Comparison of ENCODE assay signal across 16 cellular contexts in the genomic region with DNA sequence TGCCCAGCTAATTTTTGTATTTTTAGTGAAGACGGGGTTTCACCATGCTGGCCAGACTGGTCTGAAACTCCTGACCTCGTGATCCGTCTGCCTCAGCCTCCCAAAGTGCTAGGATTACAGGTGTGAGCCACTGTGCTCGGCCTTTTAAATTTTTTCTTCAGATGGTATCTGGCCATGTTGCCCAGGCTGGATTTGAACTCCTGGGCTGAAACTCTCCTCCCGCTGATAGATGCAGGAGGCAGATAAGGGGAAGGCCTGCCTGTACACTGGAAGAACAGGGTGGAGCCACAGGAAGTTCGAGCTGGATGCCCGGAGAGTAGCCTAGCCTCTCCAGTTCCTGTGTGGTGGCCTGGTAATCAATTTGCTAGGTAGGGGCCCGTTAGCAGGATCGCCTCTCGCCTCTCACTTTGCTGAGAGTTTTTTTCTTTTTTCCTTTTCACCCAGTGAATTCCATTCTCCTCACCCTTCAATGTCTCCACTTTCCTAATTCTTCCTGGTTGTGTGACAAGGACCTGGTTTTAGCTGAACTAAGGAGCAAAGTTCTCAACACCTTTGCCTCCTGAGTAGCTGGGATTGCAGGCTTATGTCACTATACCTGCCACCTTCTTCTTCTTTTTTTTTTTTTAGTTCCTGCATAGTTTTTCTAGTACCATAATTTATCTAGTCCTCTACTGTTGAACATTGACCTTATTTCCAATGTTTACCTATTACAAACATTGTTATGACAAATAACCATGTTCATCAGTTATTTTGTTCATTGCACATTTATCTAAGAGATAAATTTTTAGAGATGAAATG.
"Had no signal": no experiment of that assay in that cellular context is flagged by ENCODE, and none has a peak within 500 bp of the region (broad histone marks: within the 10 kb centered on the region; RNA-seq: fewer than 3 reads in every experiment).

No MANE protein-coding gene starts in this region.

- H3K27ac ChIP-seq: coronary artery, epithelial cell of prostate, gastroesophageal sphincter, testis, WERI-Rb-1 had no signal

- FAIRE-seq: urothelium cell line had no signal

- H3K9me3 ChIP-seq: gastroesophageal sphincter, testis had no signal

- ATAC-seq: activated CD8-positive, alpha-beta T cell treated with anti-CD3 and anti-CD28 coated beads, Interleukin-2, amount 10 ng/mL, durations not matched to agents 7 days and 5 days; gastroesophageal sphincter; stimulated activated naive CD8-positive, alpha-beta T cell treated with anti-CD3 and anti-CD28 coated beads, Interleukin-15, amount 100 ng/mL, for 72 hours had no signal

- H3K4me3 ChIP-seq: coronary artery, gastroesophageal sphincter, testis had no signal

- H3K36me3 ChIP-seq: gastroesophageal sphincter, WERI-Rb-1 had no signal

- DNase-seq: activated CD4-positive, alpha-beta T cell treated with anti-CD3 and anti-CD28 coated beads for 4 hours; activated CD8-positive, alpha-beta memory T cell treated with anti-CD3 and anti-CD28 coated beads, Interleukin-2, amount 50 U/mL, for 48 hours; activated CD8-positive, alpha-beta T cell treated with anti-CD3 and anti-CD28 coated beads, Interleukin-2, amount 10 ng/mL, durations not matched to agents 7 days and 5 days; activated naive CD4-positive, alpha-beta T cell treated with Interleukin-2 at 50 U/mL for 16 hours; effector CD8-positive, alpha-beta T cell; kidney glomerular epithelial cell; stimulated activated CD4-positive, alpha-beta T cell treated with anti-CD3 and anti-CD28 coated beads, Interleukin-15, amount 100 ng/mL, for 24 hours; stimulated activated CD4-positive, alpha-beta T cell treated with anti-CD3 and anti-CD28 coated beads, Interleukin-4, amount 100 ng/mL, for 24 hours; stimulated activated naive CD8-positive, alpha-beta T cell treated with anti-CD3 and anti-CD28 coated beads, Interleukin-15, amount 100 ng/mL, for 72 hours; T1000; testis; WERI-Rb-1 had no signal

- H3K4me1 ChIP-seq: gastroesophageal sphincter, testis had no signal

- H3K27me3 ChIP-seq: gastroesophageal sphincter, testis had no signal
